In the genomic region with DNA sequence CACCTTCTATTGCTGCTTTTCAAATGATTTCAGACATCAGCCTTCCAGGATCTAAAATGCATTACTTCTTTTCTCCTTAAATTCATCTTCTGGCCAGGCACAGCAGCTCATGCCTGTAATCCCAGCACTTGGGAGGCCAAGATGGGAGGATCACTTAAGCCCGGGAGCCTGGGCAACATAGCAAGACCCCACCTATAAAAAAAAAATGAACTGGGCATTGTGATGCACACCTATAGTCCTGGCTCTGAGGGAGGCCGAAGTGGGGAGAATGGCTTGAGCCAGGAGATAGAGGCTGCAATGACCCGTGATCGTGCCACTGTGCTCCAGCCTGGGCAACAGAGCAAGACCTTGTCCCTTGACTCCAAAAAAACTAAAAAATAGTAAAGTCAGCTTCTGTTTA, we compare ENCODE assay signal across 30 cellular contexts.
"Had no signal": no experiment of that assay in that cellular context is flagged by ENCODE, and none has a peak within 500 bp of the region (broad histone marks: within the 10 kb centered on the region; RNA-seq: fewer than 3 reads in every experiment).

No MANE protein-coding gene starts in this region.

- H3K9me3 ChIP-seq: mucosa of descending colon, pancreas, prostate gland, stomach, testis, thyroid gland, transverse colon, upper lobe of right lung had no signal

- FAIRE-seq: islet of Langerhans, pancreas, urothelium cell line had no signal

- H3K4me3 ChIP-seq: left ventricle myocardium inferior, lung, mucosa of descending colon, pancreas, prostate gland, skin epidermis, stomach, testis, thyroid gland, transverse colon, upper lobe of right lung had no signal

- DNase-seq: hypothalamus; immature natural killer cell; left ventricle myocardium inferior; mesendoderm; midbrain; mucosa of descending colon; naive thymus-derived CD4-positive, alpha-beta T cell; nucleus accumbens; pancreas; posterior cingulate gyrus; retina; right cardiac atrium; stimulated activated CD4-positive, alpha-beta T cell treated with anti-CD3 and anti-CD28 coated beads, Interleukin-12 subunit alpha, Interleukin-12 subunit beta, amount 100 ng/mL, for 4 hours; stimulated activated CD4-positive, alpha-beta T cell treated with anti-CD3 and anti-CD28 coated beads, Interleukin-15, amount 100 ng/mL, for 24 hours; stimulated activated CD4-positive, alpha-beta T cell treated with anti-CD3 and anti-CD28 coated beads, Interleukin-2, amount 100 ng/mL, for 24 hours; stimulated activated CD4-positive, alpha-beta T cell treated with anti-CD3 and anti-CD28 coated beads, Interleukin-4, amount 100 ng/mL, for 1 hour; stimulated activated naive B cell treated with anti-CD40 and anti-IgM and Interleukin-4, amounts not matched to agents 10 μg/mL and 1 μg/mL and 100 μg/mL, for 72 hours; stimulated activated naive CD8-positive, alpha-beta T cell treated with anti-CD3 and anti-CD28 coated beads, Interleukin-15, Interleukin-2, amounts not matched to agents 100 U/mL and 50 U/mL, for 24 hours; stomach; testis; thyroid gland; transverse colon; upper lobe of right lung had no signal

- H3K36me3 ChIP-seq: left ventricle myocardium inferior, pancreas, prostate gland, thyroid gland, transverse colon, upper lobe of right lung had no signal

- H3K27me3 ChIP-seq: pancreas, stomach, testis, thyroid gland, transverse colon, upper lobe of right lung had no signal

- H3K4me1 ChIP-seq: left ventricle myocardium inferior, pancreas, prostate gland, stomach, upper lobe of right lung had no signal

- H3K27ac ChIP-seq: left ventricle myocardium inferior, pancreas, prostate gland, skin epidermis, stomach, testis, thyroid gland, transverse colon, upper lobe of right lung had no signal

- ATAC-seq: mucosa of descending colon; naive thymus-derived CD4-positive, alpha-beta T cell; natural killer cell treated with Interleukin-12 subunit alpha and Interleukin-12 subunit beta and Interleukin-15 and Interleukin-18, amount 100 ng/mL, for 72 hours; pancreas; right cardiac atrium; sciatic nerve; stimulated activated naive B cell treated with anti-CD40 and anti-IgM and Interleukin-4, amounts not matched to agents 10 μg/mL and 1 μg/mL and 100 μg/mL, for 72 hours; stimulated activated naive CD8-positive, alpha-beta T cell treated with anti-CD3 and anti-CD28 coated beads, Interleukin-15, Interleukin-2, amounts not matched to agents 100 U/mL and 50 U/mL, for 24 hours had no signal
